1 cellular context compared by ENCODE assay signal in the genomic region with DNA sequence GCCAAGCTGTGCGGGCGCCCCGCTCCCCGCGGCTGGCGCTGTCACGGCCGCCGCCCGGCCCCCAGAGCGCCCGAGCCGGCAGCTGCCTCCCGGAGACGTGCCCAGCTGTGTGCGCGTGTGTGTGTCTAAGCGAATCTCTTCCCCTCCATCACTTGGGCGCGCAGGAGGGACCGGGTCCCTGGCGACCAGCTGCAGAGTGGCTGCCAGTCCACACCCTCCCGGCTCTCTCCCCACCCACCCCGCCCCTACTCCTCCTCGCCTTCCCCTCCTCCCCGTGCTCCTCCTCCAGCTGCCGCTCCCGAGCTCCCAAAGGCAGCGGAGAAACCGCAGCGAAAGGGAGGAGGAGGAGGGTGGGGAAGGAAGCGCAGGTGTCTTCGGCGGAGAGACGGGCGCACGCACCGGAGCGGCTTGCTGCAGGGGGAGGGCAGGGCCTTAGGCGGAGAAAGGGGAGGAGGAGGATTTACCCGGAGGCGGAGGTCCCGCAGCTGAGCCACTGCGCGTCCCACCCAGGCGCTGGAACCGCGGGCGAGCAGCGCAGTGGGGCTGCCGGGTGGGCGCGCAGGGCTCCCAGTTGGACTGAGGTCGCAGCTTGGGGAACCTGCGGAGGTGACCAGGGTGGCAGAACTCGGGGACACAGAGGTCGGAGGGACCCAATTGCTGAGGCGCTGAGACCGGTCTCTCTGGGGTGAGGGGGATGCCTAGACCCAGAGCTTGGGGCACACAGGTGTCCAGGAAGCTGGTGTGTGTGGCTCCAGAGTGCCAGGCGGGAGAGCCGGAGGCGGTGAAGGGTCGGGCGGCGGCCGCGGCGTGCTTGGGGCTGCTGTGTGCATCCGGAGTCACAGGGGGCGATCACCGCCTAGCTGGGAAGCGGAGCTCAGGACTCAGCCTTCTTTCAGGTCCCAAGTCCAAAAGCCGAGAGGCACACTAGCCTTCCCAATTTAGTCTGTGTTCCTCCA.
TF ChIP-seq lines count a peak whose summit lies in the region.

HS3ST5 (minus strand) TSS at position 198 of the 956 bp plus-strand sequence. CDS start 280,178 bp downstream, outside the sequence.

TF ChIP-seq in HepG2, 621 proteins besides CTCF, POLR2A, EP300 and RAD21 (continued from another document and continues in another):
- TF ChIP-seq, protein P1, sequence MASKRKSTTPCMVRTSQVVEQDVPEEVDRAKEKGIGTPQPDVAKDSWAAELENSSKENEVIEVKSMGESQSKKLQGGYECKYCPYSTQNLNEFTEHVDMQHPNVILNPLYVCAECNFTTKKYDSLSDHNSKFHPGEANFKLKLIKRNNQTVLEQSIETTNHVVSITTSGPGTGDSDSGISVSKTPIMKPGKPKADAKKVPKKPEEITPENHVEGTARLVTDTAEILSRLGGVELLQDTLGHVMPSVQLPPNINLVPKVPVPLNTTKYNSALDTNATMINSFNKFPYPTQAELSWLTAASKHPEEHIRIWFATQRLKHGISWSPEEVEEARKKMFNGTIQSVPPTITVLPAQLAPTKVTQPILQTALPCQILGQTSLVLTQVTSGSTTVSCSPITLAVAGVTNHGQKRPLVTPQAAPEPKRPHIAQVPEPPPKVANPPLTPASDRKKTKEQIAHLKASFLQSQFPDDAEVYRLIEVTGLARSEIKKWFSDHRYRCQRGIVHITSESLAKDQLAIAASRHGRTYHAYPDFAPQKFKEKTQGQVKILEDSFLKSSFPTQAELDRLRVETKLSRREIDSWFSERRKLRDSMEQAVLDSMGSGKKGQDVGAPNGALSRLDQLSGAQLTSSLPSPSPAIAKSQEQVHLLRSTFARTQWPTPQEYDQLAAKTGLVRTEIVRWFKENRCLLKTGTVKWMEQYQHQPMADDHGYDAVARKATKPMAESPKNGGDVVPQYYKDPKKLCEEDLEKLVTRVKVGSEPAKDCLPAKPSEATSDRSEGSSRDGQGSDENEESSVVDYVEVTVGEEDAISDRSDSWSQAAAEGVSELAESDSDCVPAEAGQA (IDR thresholded peaks at IDR 0.05; ENCODE audit: low read depth), result no peak
- TF ChIP-seq, protein P1 (CRISPR knock-in tag; IDR thresholded peaks at IDR 0.05; ENCODE audit: borderline replicate concordance), result no peak
- no peak for TF ChIP-seq SMYD3 (CRISPR knock-in tag; IDR thresholded peaks at IDR 0.05)
- no peak for TF ChIP-seq ZNF251 (CRISPR knock-in tag; IDR thresholded peaks at IDR 0.05)
- no peak for TF ChIP-seq CSRNP2 (CRISPR knock-in tag; conservative IDR thresholded peaks at IDR 0.05; ENCODE audit: low read depth)
- no peak for TF ChIP-seq ZNF30 (CRISPR knock-in tag; IDR thresholded peaks at IDR 0.05)
- no peak for TF ChIP-seq THYN1 (CRISPR knock-in tag; IDR thresholded peaks at IDR 0.05; ENCODE audit: borderline replicate concordance, low read depth)
- no peak for TF ChIP-seq IRF9 (CRISPR knock-in tag; IDR thresholded peaks at IDR 0.05; ENCODE audit: borderline replicate concordance)
- TF ChIP-seq MTF1 (CRISPR knock-in tag; IDR thresholded peaks at IDR 0.05), result no peak
- no peak for TF ChIP-seq HOXA7 (CRISPR knock-in tag; IDR thresholded peaks at IDR 0.05)
- no peak for TF ChIP-seq SIX1 (CRISPR knock-in tag; IDR thresholded peaks at IDR 0.05; ENCODE audit: borderline replicate concordance)
- no peak for TF ChIP-seq ETS1 (CRISPR knock-in tag; IDR thresholded peaks at IDR 0.05)
- no peak for TF ChIP-seq KDM6A (CRISPR knock-in tag; IDR thresholded peaks at IDR 0.05; ENCODE audit: low read depth)
- TF ChIP-seq, protein P2, sequence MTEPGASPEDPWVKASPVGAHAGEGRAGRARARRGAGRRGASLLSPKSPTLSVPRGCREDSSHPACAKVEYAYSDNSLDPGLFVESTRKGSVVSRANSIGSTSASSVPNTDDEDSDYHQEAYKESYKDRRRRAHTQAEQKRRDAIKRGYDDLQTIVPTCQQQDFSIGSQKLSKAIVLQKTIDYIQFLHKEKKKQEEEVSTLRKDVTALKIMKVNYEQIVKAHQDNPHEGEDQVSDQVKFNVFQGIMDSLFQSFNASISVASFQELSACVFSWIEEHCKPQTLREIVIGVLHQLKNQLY (CRISPR knock-in tag; IDR thresholded peaks at IDR 0.05), result no peak
- no peak for TF ChIP-seq ZFAT (CRISPR knock-in tag; conservative IDR thresholded peaks at IDR 0.05)
- no peak; the same call in 1 of the 2 replicates for TF ChIP-seq HOXA3 (CRISPR knock-in tag; IDR thresholded peaks at IDR 0.05)
- no peak; the same call in 1 of the 2 replicates for TF ChIP-seq SNAPC5 (CRISPR knock-in tag; IDR thresholded peaks at IDR 0.05; ENCODE audit: borderline replicate concordance)
- TF ChIP-seq ZBTB49 (CRISPR knock-in tag; IDR thresholded peaks at IDR 0.05; ENCODE audit: borderline replicate concordance), result no peak
- TF ChIP-seq SRSF4 (IDR thresholded peaks at IDR 0.05; ENCODE audit: low read depth, low read length, poor library complexity, severe bottlenecking), result no peak
- no peak for TF ChIP-seq NFATC3 (CRISPR knock-in tag; IDR thresholded peaks at IDR 0.05)
- TF ChIP-seq, protein P3, sequence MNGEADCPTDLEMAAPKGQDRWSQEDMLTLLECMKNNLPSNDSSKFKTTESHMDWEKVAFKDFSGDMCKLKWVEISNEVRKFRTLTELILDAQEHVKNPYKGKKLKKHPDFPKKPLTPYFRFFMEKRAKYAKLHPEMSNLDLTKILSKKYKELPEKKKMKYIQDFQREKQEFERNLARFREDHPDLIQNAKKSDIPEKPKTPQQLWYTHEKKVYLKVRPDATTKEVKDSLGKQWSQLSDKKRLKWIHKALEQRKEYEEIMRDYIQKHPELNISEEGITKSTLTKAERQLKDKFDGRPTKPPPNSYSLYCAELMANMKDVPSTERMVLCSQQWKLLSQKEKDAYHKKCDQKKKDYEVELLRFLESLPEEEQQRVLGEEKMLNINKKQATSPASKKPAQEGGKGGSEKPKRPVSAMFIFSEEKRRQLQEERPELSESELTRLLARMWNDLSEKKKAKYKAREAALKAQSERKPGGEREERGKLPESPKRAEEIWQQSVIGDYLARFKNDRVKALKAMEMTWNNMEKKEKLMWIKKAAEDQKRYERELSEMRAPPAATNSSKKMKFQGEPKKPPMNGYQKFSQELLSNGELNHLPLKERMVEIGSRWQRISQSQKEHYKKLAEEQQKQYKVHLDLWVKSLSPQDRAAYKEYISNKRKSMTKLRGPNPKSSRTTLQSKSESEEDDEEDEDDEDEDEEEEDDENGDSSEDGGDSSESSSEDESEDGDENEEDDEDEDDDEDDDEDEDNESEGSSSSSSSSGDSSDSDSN (CRISPR knock-in tag; IDR thresholded peaks at IDR 0.05), result peak; percentile 67; the same call in 1 of the 2 replicates
- TF ChIP-seq ETV6 (CRISPR knock-in tag; conservative IDR thresholded peaks at IDR 0.05), result no peak
- no peak for TF ChIP-seq HCFC1 (IDR thresholded peaks at IDR 0.05; ENCODE audit: low read depth, low read length)
- TF ChIP-seq ZNF772 (CRISPR knock-in tag; IDR thresholded peaks at IDR 0.05), result peak; percentile 79; the same call in 1 of the 2 replicates
- TF ChIP-seq ZBTB4 (CRISPR knock-in tag; IDR thresholded peaks at IDR 0.05; ENCODE audit: borderline replicate concordance), result 0 out of 2 replicates have a peak, but pooled peaks have one; percentile 36
- no peak; the same call in 1 of the 2 replicates for TF ChIP-seq ZNF367 (CRISPR knock-in tag; IDR thresholded peaks at IDR 0.05; ENCODE audit: borderline replicate concordance)
- no peak for TF ChIP-seq KAT2B (IDR thresholded peaks at IDR 0.05; ENCODE audit: borderline replicate concordance, low read depth, low read length)
- TF ChIP-seq FOXO1 (CRISPR knock-in tag; IDR thresholded peaks at IDR 0.05), result no peak
- no peak for TF ChIP-seq RXRB (CRISPR knock-in tag; IDR thresholded peaks at IDR 0.05; ENCODE audit: borderline replicate concordance)
- 0 out of 2 replicates have a peak, but pooled peaks have one; percentile 40 for TF ChIP-seq MEIS2 (CRISPR knock-in tag; IDR thresholded peaks at IDR 0.05)
- no peak for TF ChIP-seq ZNF720 (CRISPR knock-in tag; IDR thresholded peaks at IDR 0.05)
- no peak; the same call in 1 of the 2 replicates for TF ChIP-seq ZC3H13 (CRISPR knock-in tag; IDR thresholded peaks at IDR 0.05)
